Comparison of ENCODE assay signal across 8 cellular contexts in genomic region chr6:26311385-26312095, GRCh38. TPM values are rescaled to one million over a fixed set of nuclear protein-coding genes. Genes with fewer than 3 reads are reported as not detected.
DNase-seq lines count a peak whose midpoint lies in the region; ATAC-seq and TF ChIP-seq lines count a peak whose summit lies in the region.

No MANE protein-coding gene starts in this region.

- H3K4me3 Mint-ChIP-seq in activated T-helper 17 cell treated with anti-CD3 and anti-CD28 coated beads, Interleukin-2, amount 50 U/mL, for 72 hours: peak overlapping the region; percentile 86

- no peaks in the 10 kb centered on the region for H3K79me2 ChIP-seq in OCI-LY1 (ENCODE audit: insufficient read depth, low read length)

- peak overlapping the region; percentile 2 for H3K18ac ChIP-seq in neuronal stem cell (ENCODE audit: low read length)

- H4K91ac ChIP-seq in neuronal stem cell (ENCODE audit: low read depth, low read length, poor library complexity): no peak overlapping the region

- peaks cover 23% of the 10 kb centered on the region for H3K36me3 Mint-ChIP-seq in activated T-helper 17 cell treated with anti-CD3 and anti-CD28 coated beads, Interleukin-2, amount 50 U/mL, for 72 hours (ENCODE audit: low read depth)

- no peaks in the 10 kb centered on the region for H4K20me1 ChIP-seq in OCI-LY1 (ENCODE audit: insufficient read depth, low read length)

- no peak overlapping the region for H4K8ac ChIP-seq in neuronal stem cell (ENCODE audit: low read depth, low read length)

- no peaks in the 10 kb centered on the region for H3K9me3 Mint-ChIP-seq in activated T-helper 17 cell treated with anti-CD3 and anti-CD28 coated beads, Interleukin-2, amount 50 U/mL, for 72 hours

- 0 out of 2 replicates have a peak, but pooled peaks cover 4% of the 10 kb centered on the region for H3K4me1 ChIP-seq in HUES6 (ENCODE audit: control insufficient read depth, insufficient read depth, low read length)
- H3K4me1 ChIP-seq in OCI-LY1 (ENCODE audit: insufficient read depth, low read length, severe bottlenecking): peaks cover 24% of the 10 kb centered on the region
- no peaks in the 10 kb centered on the region for H3K4me1 ChIP-seq in neuronal stem cell (ENCODE audit: control insufficient read depth in 2 of 2, insufficient read depth in 1 of 2, low read depth in 1 of 2, low read length in 2 of 2)

- no peaks in the 10 kb centered on the region for H3K36me3 ChIP-seq in HUES6 (ENCODE audit: control insufficient read depth, insufficient read depth, low read length)
- H3K36me3 ChIP-seq in OCI-LY1 (ENCODE audit: insufficient read depth, low read length): no peaks in the 10 kb centered on the region
- no peaks in the 10 kb centered on the region for H3K36me3 ChIP-seq in neuronal stem cell (replicated peaks in 1 of 2; ENCODE audit: control insufficient read depth in 2 of 2, insufficient read depth in 2 of 2, low read length in 2 of 2)

- H3K9me3 ChIP-seq in HUES6 (ENCODE audit: control insufficient read depth, insufficient read depth, low read depth, low read length) (no peaks in the 10 kb centered on the region), OCI-LY1 (ENCODE audit: low read length) (no peaks in the 10 kb centered on the region), neuronal stem cell (replicated peaks in 1 of 2; ENCODE audit: control insufficient read depth in 2 of 2, insufficient read depth in 1 of 2, low read depth in 1 of 2, low read length in 2 of 2) (no peaks in the 10 kb centered on the region)

- peak overlapping the region; percentile 84 for H3K4me3 ChIP-seq in HUES6 (ENCODE audit: low read depth, low read length)
- peak overlapping the region; percentile 68 for H3K4me3 ChIP-seq in OCI-LY1 (ENCODE audit: low read depth, low read length, poor library complexity, severe bottlenecking)
- H3K4me3 ChIP-seq in foreskin fibroblast (ENCODE audit: low read depth in 1 of 2, low read length in 2 of 2): peak overlapping the region; percentile 58 to 71
- H3K4me3 ChIP-seq in neuronal stem cell (ENCODE audit: low read length in 2 of 2): peak overlapping the region; percentile 52 to 86

- peak overlapping the region; percentile 92 for H3K27ac Mint-ChIP-seq in activated T-helper 17 cell treated with anti-CD3 and anti-CD28 coated beads, Interleukin-2, amount 50 U/mL, for 72 hours

- ATAC-seq in activated T-helper 17 cell treated with anti-CD3 and anti-CD28 coated beads, Interleukin-2, amount 50 U/mL, for 72 hours (replicated peaks): peak; percentile 42
- no peak for ATAC-seq in HG03159 (IDR thresholded peaks at IDR 0.05; ENCODE audit: unreplicated experiment)
- ATAC-seq in GM18907 (IDR thresholded peaks at IDR 0.05; ENCODE audit: unreplicated experiment): no peak

- no peak overlapping the region for H2BK12ac ChIP-seq in neuronal stem cell (ENCODE audit: low read length)

- H2AFZ ChIP-seq in OCI-LY1 (ENCODE audit: low read length) (no peak overlapping the region), neuronal stem cell (ENCODE audit: low read length) (peak overlapping the region; percentile 67)

- H3K9ac ChIP-seq in HUES6 (ENCODE audit: low read length) (peak overlapping the region; percentile 53), OCI-LY1 (ENCODE audit: low read length) (peak overlapping the region; percentile 65), neuronal stem cell (ENCODE audit: low read depth, low read length, poor library complexity) (no peak overlapping the region)

- H3F3A ChIP-seq in OCI-LY1 (ENCODE audit: insufficient read depth, low read length): peaks cover 9% of the 10 kb centered on the region; the same call in 1 of the 2 replicates

- no peak overlapping the region for H3K4ac ChIP-seq in neuronal stem cell (ENCODE audit: low read length)

- H2BK5ac ChIP-seq in neuronal stem cell (ENCODE audit: low read length): no peak overlapping the region

- no peak overlapping the region for H3K27ac ChIP-seq in HUES6 (ENCODE audit: low read depth, low read length)
- H3K27ac ChIP-seq in OCI-LY1 (ENCODE audit: low read depth, low read length, poor library complexity, severe bottlenecking): peak overlapping the region; percentile 62
- H3K27ac ChIP-seq in neuronal stem cell (replicated peaks; ENCODE audit: low read length): no peak overlapping the region

- WGBS in neuronal stem cell (ENCODE audit: extremely low coverage in 2 of 2, insufficient read length in 2 of 2, insufficient replicate concordance in 1 of 2), 2 donors: no CpG with 5 or more reads among the region's 18 CpGs

- H3K27me3 ChIP-seq in HUES6 (ENCODE audit: control insufficient read depth, insufficient read depth, low read length) (no peaks in the 10 kb centered on the region), OCI-LY1 (ENCODE audit: insufficient read depth, low read length) (no peaks in the 10 kb centered on the region), neuronal stem cell (ENCODE audit: control insufficient read depth in 3 of 3, insufficient read depth in 3 of 3, low read depth in 1 of 3, low read length in 3 of 3) (no peaks in the 10 kb centered on the region)

- H2BK120ac ChIP-seq in neuronal stem cell (ENCODE audit: low read depth, low read length): no peak overlapping the region

- no peaks in the 10 kb centered on the region for H3K79me1 ChIP-seq in neuronal stem cell (ENCODE audit: low read depth, low read length)

- no peaks in the 10 kb centered on the region for H3K27me3 Mint-ChIP-seq in activated T-helper 17 cell treated with anti-CD3 and anti-CD28 coated beads, Interleukin-2, amount 50 U/mL, for 72 hours

- DNase-seq in DMS79 (lab: John Stamatoyannopoulos, UW) (peak; percentile 13), foreskin fibroblast (peak; percentile 42 to 74), neuronal stem cell (ENCODE audit: low spot score) (no peak)

- H3K4me1 Mint-ChIP-seq in activated T-helper 17 cell treated with anti-CD3 and anti-CD28 coated beads, Interleukin-2, amount 50 U/mL, for 72 hours: peaks cover 31% of the 10 kb centered on the region

- no peak overlapping the region for H3K23ac ChIP-seq in neuronal stem cell (ENCODE audit: low read depth, low read length, poor library complexity)

- H3K4me2 ChIP-seq in OCI-LY1 (ENCODE audit: low read length) (peak overlapping the region; percentile 80), neuronal stem cell (ENCODE audit: insufficient read depth, low read length, poor library complexity, severe bottlenecking) (peak overlapping the region; percentile 56)

- no peak overlapping the region for H3K14ac ChIP-seq in neuronal stem cell (ENCODE audit: low read length)

- no peak overlapping the region for H2AK5ac ChIP-seq in neuronal stem cell (ENCODE audit: low read depth, low read length)

- 0 out of 2 replicates have a peak, but pooled peaks have one; percentile 25 for TF ChIP-seq CTCF in OCI-LY1 (IDR thresholded peaks at IDR 0.05; ENCODE audit: low read length)
- no peak for TF ChIP-seq CTCF in foreskin fibroblast (IDR thresholded peaks at IDR 0.05; ENCODE audit: low read depth, low read length)

- no peak overlapping the region for H2BK15ac ChIP-seq in neuronal stem cell (ENCODE audit: low read length)

- no peaks in the 10 kb centered on the region for H3K9me2 ChIP-seq in OCI-LY1 (ENCODE audit: low read depth, low read length)

RNA-seq across cellular contexts. Expression of gene BTN3A2, which starts 53.5 kb away (rescaled TPM):
- total RNA-seq in activated T-helper 17 cell treated with anti-CD3 and anti-CD28 coated beads, Interleukin-2, amount 50 U/mL, for 72 hours: 100 to 1,000 TPM in 1 of 2 donors, 10 to 100 TPM in 1; 70.5 to 134 TPM
- polyA plus RNA-seq in neuronal stem cell (2013, experiment 1 of 2): 6.5 TPM
- polyA plus RNA-seq in neuronal stem cell (2013, experiment 2 of 2): 6.4 TPM
